Comparison of ENCODE assay signal across 24 cellular contexts in the genomic region with DNA sequence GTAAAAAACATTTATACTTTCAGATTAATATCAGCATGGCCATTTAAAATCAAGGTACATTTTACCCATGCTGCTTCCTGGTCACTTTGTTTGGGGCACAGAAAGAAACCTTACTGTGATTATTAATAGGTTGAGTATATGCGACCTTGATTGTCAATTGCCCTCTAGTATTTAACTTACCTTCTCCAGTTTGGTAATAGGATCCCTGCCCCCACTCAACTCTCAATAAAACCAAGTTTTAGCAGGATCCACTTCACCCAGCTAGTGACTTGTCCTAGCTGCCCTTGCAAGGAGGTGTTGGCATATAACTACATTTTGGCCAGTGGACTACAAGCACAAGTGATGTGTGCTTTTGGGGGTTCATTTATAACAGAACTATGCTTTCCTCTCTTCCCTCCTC.
"Had no signal": no experiment of that assay in that cellular context is flagged by ENCODE, and none has a peak within 500 bp of the region (broad histone marks: within the 10 kb centered on the region; RNA-seq: fewer than 3 reads in every experiment).

No MANE protein-coding gene starts in this region.

- H3K4me1 Mint-ChIP-seq: activated CD4-positive, alpha-beta T cell treated with anti-CD3 and anti-CD28 coated beads, Interleukin-2, amount 10 ng/mL, durations not matched to agents 24 days and 14 days; activated naive CD4-positive, alpha-beta T cell treated with anti-CD3 and anti-CD28 coated beads, Interleukin-2, amount 50 U/mL, for 24 hours; activated T-helper 17 cell treated with anti-CD3 and anti-CD28 coated beads, Interleukin-2, amount 50 U/mL, for 72 hours had no signal

- H3K36me3 ChIP-seq: adrenal gland, breast epithelium had no signal

- H3K4me3 Mint-ChIP-seq: activated CD4-positive, alpha-beta T cell treated with anti-CD3 and anti-CD28 coated beads, Interleukin-2, amount 10 ng/mL, durations not matched to agents 24 days and 14 days; activated CD8-positive, alpha-beta T cell treated with anti-CD3 and anti-CD28 coated beads for 36 hours; activated naive CD4-positive, alpha-beta T cell treated with anti-CD3 and anti-CD28 coated beads, Interleukin-2, amount 50 U/mL, for 24 hours; activated T-cell treated with anti-CD3 and anti-CD28 coated beads, Interleukin-2, amount 50 U/mL, for 72 hours; activated T-helper 17 cell treated with anti-CD3 and anti-CD28 coated beads, Interleukin-2, amount 50 U/mL, for 72 hours had no signal

- ATAC-seq: activated CD8-positive, alpha-beta T cell treated with anti-CD3 and anti-CD28 coated beads for 36 hours; activated T-cell treated with anti-CD3 and anti-CD28 coated beads, Interleukin-2, amount 50 U/mL, for 72 hours; activated T-helper 17 cell treated with anti-CD3 and anti-CD28 coated beads, Interleukin-2, amount 50 U/mL, for 72 hours; body of pancreas; Panc1; SK-N-SH treated with all-trans-retinoic acid at 6 μM for 48 hours had no signal

- H3K9me3 ChIP-seq: adrenal gland, body of pancreas had no signal

- H3K27me3 Mint-ChIP-seq: activated CD4-positive, alpha-beta T cell treated with anti-CD3 and anti-CD28 coated beads, Interleukin-2, amount 10 ng/mL, durations not matched to agents 24 days and 14 days; activated CD8-positive, alpha-beta T cell treated with anti-CD3 and anti-CD28 coated beads for 36 hours; activated naive CD4-positive, alpha-beta T cell treated with anti-CD3 and anti-CD28 coated beads, Interleukin-2, amount 50 U/mL, for 24 hours; activated T-helper 17 cell treated with anti-CD3 and anti-CD28 coated beads, Interleukin-2, amount 50 U/mL, for 72 hours had no signal

- H3K27me3 ChIP-seq: adrenal gland, body of pancreas, breast epithelium had no signal

- DNase-seq: activated CD4-positive, alpha-beta T cell treated with anti-CD3 and anti-CD28 coated beads, Interleukin-2, amount 10 ng/mL, durations not matched to agents 24 days and 14 days; activated CD4-positive, alpha-beta T cell treated with anti-CD3 and anti-CD28 coated beads, Interleukin-2, amount 50 U/mL, for 4 hours; activated CD8-positive, alpha-beta T cell treated with anti-CD3 and anti-CD28 coated beads for 36 hours; activated gamma-delta T cell; activated naive CD4-positive, alpha-beta T cell treated with Interleukin-2 at 50 U/mL for 16 hours; activated T-cell treated with anti-CD3 and anti-CD28 coated beads, Interleukin-2, amount 50 U/mL, for 1 hour; activated T-cell treated with anti-CD3 and anti-CD28 coated beads, Interleukin-2, amount 50 U/mL, for 72 hours; adrenal gland; body of pancreas; cerebellar nuclear complex; NCI-H1092 treated with DMSO at 0.1 percent for 48 hours; NCI-H187; NCI-H2029 treated with DMSO at 0.1 percent for 48 hours; NCI-H2107; NCI-H526 treated with DMSO at 0.1 percent for 48 hours; SIG-M5; T-helper 1 cell; T1000; WERI-Rb-1 had no signal

- H3K4me1 ChIP-seq: breast epithelium had no signal

- H3K27ac Mint-ChIP-seq: activated CD4-positive, alpha-beta T cell treated with anti-CD3 and anti-CD28 coated beads, Interleukin-2, amount 10 ng/mL, durations not matched to agents 24 days and 14 days; activated CD8-positive, alpha-beta T cell treated with anti-CD3 and anti-CD28 coated beads for 36 hours; activated naive CD4-positive, alpha-beta T cell treated with anti-CD3 and anti-CD28 coated beads, Interleukin-2, amount 50 U/mL, for 24 hours; activated T-cell treated with anti-CD3 and anti-CD28 coated beads, Interleukin-2, amount 50 U/mL, for 72 hours; activated T-helper 17 cell treated with anti-CD3 and anti-CD28 coated beads, Interleukin-2, amount 50 U/mL, for 72 hours had no signal

- H3K27ac ChIP-seq: adrenal gland, body of pancreas, breast epithelium, WERI-Rb-1 had no signal

- H3K4me3 ChIP-seq: adrenal gland, body of pancreas, breast epithelium had no signal
